Comparison of ENCODE assay signal across 8 cellular contexts in genomic region chr11:22787565-22788162, GRCh38. TPM values are rescaled to one million over a fixed set of nuclear protein-coding genes. Genes with fewer than 3 reads are reported as not detected.
DNase-seq lines count a peak whose midpoint lies in the region; ATAC-seq and TF ChIP-seq lines count a peak whose summit lies in the region.

No MANE protein-coding gene starts in this region.

- H3K9me3 Mint-ChIP-seq in activated T-helper 1 cell treated with anti-CD3 and anti-CD28 coated beads, Interleukin-12 subunit alpha, Interleukin-12 subunit beta, Interleukin-2, Interleukin-4 antibody, amounts not matched to agents 30 ng/mL and 10 ng/mL and 1 ng/mL, durations not matched to agents 14 hours and 24 hours and 36 hours: no peaks in the 10 kb centered on the region

- no peak overlapping the region for H3K27ac Mint-ChIP-seq in activated T-helper 1 cell treated with anti-CD3 and anti-CD28 coated beads, Interleukin-12 subunit alpha, Interleukin-12 subunit beta, Interleukin-2, Interleukin-4 antibody, amounts not matched to agents 30 ng/mL and 10 ng/mL and 1 ng/mL, durations not matched to agents 14 hours and 24 hours and 36 hours

- H3K4me3 Mint-ChIP-seq in activated T-helper 1 cell treated with anti-CD3 and anti-CD28 coated beads, Interleukin-12 subunit alpha, Interleukin-12 subunit beta, Interleukin-2, Interleukin-4 antibody, amounts not matched to agents 30 ng/mL and 10 ng/mL and 1 ng/mL, durations not matched to agents 14 hours and 24 hours and 36 hours: no peak overlapping the region

- DNase-seq in AG08396 (ENCODE audit: low spot score): peak; percentile 32
- peak; percentile 22 for DNase-seq in GM10266 (ENCODE audit: extremely low spot score)
- DNase-seq in NCI-H69 (lab: John Stamatoyannopoulos, UW): peak; percentile 89
- peak; percentile 2 for DNase-seq in amniotic stem cell (lab: John Stamatoyannopoulos, UW)
- DNase-seq in iPS-NIHi7 (ENCODE audit: extremely low spot score): peak; percentile 39
- peak; percentile 28 for DNase-seq in stimulated activated CD4-positive, alpha-beta T cell treated with anti-CD3 and anti-CD28 coated beads, Interleukin-4, amount 100 ng/mL, for 24 hours
- no peak for DNase-seq in activated T-helper 1 cell treated with anti-CD3 and anti-CD28 coated beads, Interleukin-12 subunit alpha, Interleukin-12 subunit beta, Interleukin-2, Interleukin-4 antibody, amounts not matched to agents 30 ng/mL and 10 ng/mL and 1 ng/mL, durations not matched to agents 14 hours and 24 hours and 36 hours (ENCODE audit: low spot score)

- no peaks in the 10 kb centered on the region for H3K4me1 Mint-ChIP-seq in activated T-helper 1 cell treated with anti-CD3 and anti-CD28 coated beads, Interleukin-12 subunit alpha, Interleukin-12 subunit beta, Interleukin-2, Interleukin-4 antibody, amounts not matched to agents 30 ng/mL and 10 ng/mL and 1 ng/mL, durations not matched to agents 14 hours and 24 hours and 36 hours (ENCODE audit: low read depth)

- intact Hi-C loops in activated T-helper 1 cell treated with anti-CD3 and anti-CD28 coated beads, Interleukin-12 subunit alpha, Interleukin-12 subunit beta, Interleukin-2, Interleukin-4 antibody, amounts not matched to agents 30 ng/mL and 10 ng/mL and 1 ng/mL, durations not matched to agents 14 hours and 24 hours and 36 hours (cut with micrococcal nuclease): loop anchor here (1.0 kb wide), 4 partner anchors 116 to 542 kb away; partner anchors contain the start of gene FANCF

- no peaks in the 10 kb centered on the region for H3K36me3 Mint-ChIP-seq in activated T-helper 1 cell treated with anti-CD3 and anti-CD28 coated beads, Interleukin-12 subunit alpha, Interleukin-12 subunit beta, Interleukin-2, Interleukin-4 antibody, amounts not matched to agents 30 ng/mL and 10 ng/mL and 1 ng/mL, durations not matched to agents 14 hours and 24 hours and 36 hours (ENCODE audit: low read depth)

- peak; percentile 69 for TF ChIP-seq CTCF in GM10266 (IDR thresholded peaks at IDR 0.05; ENCODE audit: control insufficient read depth, insufficient read depth, low read depth, missing control alignments)

- peak; percentile 61 for ATAC-seq in HG03354 (IDR thresholded peaks at IDR 0.05; ENCODE audit: poor library complexity, severe bottlenecking, unreplicated experiment)

- no peaks in the 10 kb centered on the region for H3K27me3 Mint-ChIP-seq in activated T-helper 1 cell treated with anti-CD3 and anti-CD28 coated beads, Interleukin-12 subunit alpha, Interleukin-12 subunit beta, Interleukin-2, Interleukin-4 antibody, amounts not matched to agents 30 ng/mL and 10 ng/mL and 1 ng/mL, durations not matched to agents 14 hours and 24 hours and 36 hours (ENCODE audit: insufficient read depth)

RNA-seq across cellular contexts. Expression of gene SVIP, which starts 41.9 kb away (rescaled TPM):
- 45.1 and 47.5 TPM in 2 replicates for total RNA-seq in activated T-helper 1 cell treated with anti-CD3 and anti-CD28 coated beads, Interleukin-12 subunit alpha, Interleukin-12 subunit beta, Interleukin-2, Interleukin-4 antibody, amounts not matched to agents 30 ng/mL and 10 ng/mL and 1 ng/mL, durations not matched to agents 14 hours and 24 hours and 36 hours
